ENCODE assay signal across 12 cellular contexts in genomic region chr19:21143846-21144245, GRCh38. TPM values are rescaled to one million over a fixed set of nuclear protein-coding genes. Genes with fewer than 3 reads are reported as not detected.
DNase-seq lines count a peak whose midpoint lies in the region; ATAC-seq and TF ChIP-seq lines count a peak whose summit lies in the region.
"Had no signal": no experiment of that assay in that cellular context is flagged by ENCODE, and none has a peak within 500 bp of the region (broad histone marks: within the 10 kb centered on the region; RNA-seq: fewer than 3 reads in every experiment).

No MANE protein-coding gene starts in this region.

- H3K9me3 ChIP-seq in T-helper 17 cell (ENCODE audit: control insufficient read depth, low read length, poor library complexity, severe bottlenecking) (no peaks in the 10 kb centered on the region), stomach (no peaks in the 10 kb centered on the region)

- intact Hi-C loops in activated CD8-positive, alpha-beta T cell treated with anti-CD3 and anti-CD28 coated beads for 36 hours (cut with micrococcal nuclease), result loop anchor here (10.0 kb wide), 1 partner anchor 119 kb away; the partner anchor contains the start of gene ZNF430
- intact Hi-C loops in stomach (cut with DNase I; ENCODE audit: low total_unique reads), result no loop called here

- POLR2A ChIA-PET in activated CD8-positive, alpha-beta T cell treated with anti-CD3 and anti-CD28 coated beads for 36 hours (lab: Charles Lee), result no interaction called here
- POLR2A ChIA-PET in activated CD8-positive, alpha-beta T cell treated with anti-CD3 and anti-CD28 coated beads, Interleukin-2, amount 10 ng/mL, durations not matched to agents 7 days and 5 days (lab: Charles Lee), result interaction anchor here (2.7 kb wide), 1 partner anchor 123 kb away, joined by 17 read pairs; the partner anchor contains the start of gene ZNF430

- no peak overlapping the region for H3K4me3 Mint-ChIP-seq in activated CD8-positive, alpha-beta T cell treated with anti-CD3 and anti-CD28 coated beads for 36 hours
- H3K4me3 Mint-ChIP-seq in activated CD8-positive, alpha-beta T cell treated with anti-CD3 and anti-CD28 coated beads, Interleukin-2, amount 10 ng/mL, durations not matched to agents 7 days and 5 days, result no peak overlapping the region
- H3K4me3 Mint-ChIP-seq in T-helper 17 cell, result no peak overlapping the region

- no peak overlapping the region for H3K4me3 ChIP-seq in stomach

- no peaks in the 10 kb centered on the region for H3K27me3 Mint-ChIP-seq in activated CD8-positive, alpha-beta T cell treated with anti-CD3 and anti-CD28 coated beads for 36 hours
- no peaks in the 10 kb centered on the region for H3K27me3 Mint-ChIP-seq in activated CD8-positive, alpha-beta T cell treated with anti-CD3 and anti-CD28 coated beads, Interleukin-2, amount 10 ng/mL, durations not matched to agents 7 days and 5 days (ENCODE audit: low read depth)
- no peaks in the 10 kb centered on the region for H3K27me3 Mint-ChIP-seq in T-helper 17 cell

- no peak for TF ChIP-seq EP300 in stomach (IDR thresholded peaks at IDR 0.05)

- ATAC-seq in activated CD8-positive, alpha-beta T cell treated with anti-CD3 and anti-CD28 coated beads for 36 hours, result no peak
- no peak for ATAC-seq in activated CD8-positive, alpha-beta T cell treated with anti-CD3 and anti-CD28 coated beads, Interleukin-2, amount 10 ng/mL, durations not matched to agents 7 days and 5 days
- ATAC-seq in T-helper 17 cell, result no peak
- ATAC-seq in foreskin keratinocyte, result peak; percentile 67

- peaks cover 45% of the 10 kb centered on the region for H3K4me1 Mint-ChIP-seq in activated CD8-positive, alpha-beta T cell treated with anti-CD3 and anti-CD28 coated beads for 36 hours (ENCODE audit: low read depth)
- H3K4me1 Mint-ChIP-seq in activated CD8-positive, alpha-beta T cell treated with anti-CD3 and anti-CD28 coated beads, Interleukin-2, amount 10 ng/mL, durations not matched to agents 7 days and 5 days (ENCODE audit: low read depth), result peaks cover 24% of the 10 kb centered on the region
- peaks cover 19% of the 10 kb centered on the region for H3K4me1 Mint-ChIP-seq in T-helper 17 cell

- peaks cover 56% of the 10 kb centered on the region for H3K36me3 Mint-ChIP-seq in activated CD8-positive, alpha-beta T cell treated with anti-CD3 and anti-CD28 coated beads for 36 hours (ENCODE audit: low read depth)
- H3K36me3 Mint-ChIP-seq in activated CD8-positive, alpha-beta T cell treated with anti-CD3 and anti-CD28 coated beads, Interleukin-2, amount 10 ng/mL, durations not matched to agents 7 days and 5 days (ENCODE audit: low read depth), result peaks cover 69% of the 10 kb centered on the region
- peaks cover 5% of the 10 kb centered on the region for H3K36me3 Mint-ChIP-seq in T-helper 17 cell (ENCODE audit: low read depth)

- CTCF ChIA-PET in activated CD8-positive, alpha-beta T cell treated with anti-CD3 and anti-CD28 coated beads for 36 hours (lab: Charles Lee), result no interaction called here
- CTCF ChIA-PET in activated CD8-positive, alpha-beta T cell treated with anti-CD3 and anti-CD28 coated beads, Interleukin-2, amount 10 ng/mL, durations not matched to agents 7 days and 5 days (lab: Charles Lee), result no interaction called here

- H3K4me1 ChIP-seq in foreskin keratinocyte (peaks cover 11% of the 10 kb centered on the region), stomach (peaks cover 0 to 28% (median 13%) of the 10 kb centered on the region in 4 donors)

- no peak for TF ChIP-seq CTCF in activated CD8-positive, alpha-beta T cell treated with anti-CD3 and anti-CD28 coated beads for 36 hours (IDR thresholded peaks at IDR 0.05)
- TF ChIP-seq CTCF in foreskin keratinocyte (conservative IDR thresholded peaks at IDR 0.05) (no peak), stomach (IDR thresholded peaks at IDR 0.05) (no peak)

- WGBS in stomach, 5 donors, result 73 to 96% (median 85%) methylated on average over 1 of the region's 1 CpG

- DNase-seq in activated CD8-positive, alpha-beta T cell treated with anti-CD3 and anti-CD28 coated beads for 36 hours, result peak; percentile 28
- DNase-seq in activated CD8-positive, alpha-beta T cell treated with anti-CD3 and anti-CD28 coated beads, Interleukin-2, amount 10 ng/mL, durations not matched to agents 7 days and 5 days, result no peak
- DNase-seq in T-helper 17 cell, result no peak
- DNase-seq in foreskin keratinocyte, result peak; percentile 49 to 77
- peak; percentile 79 for DNase-seq in renal cortical epithelial cell (ENCODE audit: low read depth)
- DNase-seq in DMS79 treated with DMSO at 0.1 percent for 48 hours (lab: John Stamatoyannopoulos, UW), result no peak
- no peak for DNase-seq in stomach
- no peak for DNase-seq in HCEC 1CT
- DNase-seq: hippocampal formation, KBM-7, NCI-H2029 treated with DMSO at 0.1 percent for 48 hours, SIG-M5 had no signal

- H3K27me3 ChIP-seq in foreskin keratinocyte, result no peaks in the 10 kb centered on the region
- H3K27me3 ChIP-seq in stomach, result no peaks in the 10 kb centered on the region

- no peak for TF ChIP-seq POLR2A in stomach (IDR thresholded peaks at IDR 0.05)

- H3K36me3 ChIP-seq in stomach, result peaks cover 4 to 53% (median 47%) of the 10 kb centered on the region in 4 donors

- H3K27ac Mint-ChIP-seq in activated CD8-positive, alpha-beta T cell treated with anti-CD3 and anti-CD28 coated beads for 36 hours, result no peak overlapping the region
- H3K27ac Mint-ChIP-seq in activated CD8-positive, alpha-beta T cell treated with anti-CD3 and anti-CD28 coated beads, Interleukin-2, amount 10 ng/mL, durations not matched to agents 7 days and 5 days, result no peak overlapping the region
- H3K27ac Mint-ChIP-seq in T-helper 17 cell, result peak overlapping the region; percentile 98

- peaks cover 5% of the 10 kb centered on the region for H3K9me3 Mint-ChIP-seq in activated CD8-positive, alpha-beta T cell treated with anti-CD3 and anti-CD28 coated beads for 36 hours
- peaks cover 15% of the 10 kb centered on the region for H3K9me3 Mint-ChIP-seq in activated CD8-positive, alpha-beta T cell treated with anti-CD3 and anti-CD28 coated beads, Interleukin-2, amount 10 ng/mL, durations not matched to agents 7 days and 5 days (ENCODE audit: insufficient read depth)

- H3K27ac ChIP-seq in foreskin keratinocyte (peak overlapping the region; percentile 76), stomach (no peak overlapping the region)

RNA-seq across cellular contexts. Expression of gene ZNF431, which starts 2.0 kb away (rescaled TPM):
- total RNA-seq in activated CD8-positive, alpha-beta T cell treated with anti-CD3 and anti-CD28 coated beads for 36 hours, result 10 to 100 TPM; 16.8 to 18.7 TPM
- 10 to 100 TPM; 22.6 to 23.9 TPM for total RNA-seq in activated CD8-positive, alpha-beta T cell treated with anti-CD3 and anti-CD28 coated beads, Interleukin-2, amount 10 ng/mL, durations not matched to agents 7 days and 5 days
- 10 to 100 TPM; 20.9 to 21.0 TPM for total RNA-seq in T-helper 17 cell
- total RNA-seq in foreskin keratinocyte, result 6.9 and 10.3 TPM in 2 replicates
- 3.6 and 4.0 TPM in 2 replicates for polyA plus RNA-seq in foreskin keratinocyte
- 4.3 and 10.7 TPM in 2 replicates for total RNA-seq in renal cortical epithelial cell
- 10 to 100 TPM in 2 of 5 donors, 1 to 10 TPM in 3; 5.2 to 55.4 (median 5.8) TPM for total RNA-seq in stomach
- 10 to 100 TPM in 1 of 3 donors, 1 to 10 TPM in 2; 2.0 to 12.3 (median 5.7) TPM for polyA plus RNA-seq in stomach

Comparison
In these comparisons a context has a peak if more than half of its experiments do, and no peak if none do; other contexts are left out.
1. DNase-seq: peak in activated CD8-positive, alpha-beta T cell treated with anti-CD3 and anti-CD28 coated beads for 36 hours (single experiment), foreskin keratinocyte (2 of 2) and renal cortical epithelial cell (single experiment); none in activated CD8-positive, alpha-beta T cell treated with anti-CD3 and anti-CD28 coated beads, Interleukin-2, amount 10 ng/mL, durations not matched to agents 7 days and 5 days (single experiment), T-helper 17 cell (0 of 3), DMS79 treated with DMSO at 0.1 percent for 48 hours (single experiment), stomach (single experiment) and HCEC 1CT (single experiment).